Comparison of ENCODE assay signal across 1 cellular context in the genomic region with DNA sequence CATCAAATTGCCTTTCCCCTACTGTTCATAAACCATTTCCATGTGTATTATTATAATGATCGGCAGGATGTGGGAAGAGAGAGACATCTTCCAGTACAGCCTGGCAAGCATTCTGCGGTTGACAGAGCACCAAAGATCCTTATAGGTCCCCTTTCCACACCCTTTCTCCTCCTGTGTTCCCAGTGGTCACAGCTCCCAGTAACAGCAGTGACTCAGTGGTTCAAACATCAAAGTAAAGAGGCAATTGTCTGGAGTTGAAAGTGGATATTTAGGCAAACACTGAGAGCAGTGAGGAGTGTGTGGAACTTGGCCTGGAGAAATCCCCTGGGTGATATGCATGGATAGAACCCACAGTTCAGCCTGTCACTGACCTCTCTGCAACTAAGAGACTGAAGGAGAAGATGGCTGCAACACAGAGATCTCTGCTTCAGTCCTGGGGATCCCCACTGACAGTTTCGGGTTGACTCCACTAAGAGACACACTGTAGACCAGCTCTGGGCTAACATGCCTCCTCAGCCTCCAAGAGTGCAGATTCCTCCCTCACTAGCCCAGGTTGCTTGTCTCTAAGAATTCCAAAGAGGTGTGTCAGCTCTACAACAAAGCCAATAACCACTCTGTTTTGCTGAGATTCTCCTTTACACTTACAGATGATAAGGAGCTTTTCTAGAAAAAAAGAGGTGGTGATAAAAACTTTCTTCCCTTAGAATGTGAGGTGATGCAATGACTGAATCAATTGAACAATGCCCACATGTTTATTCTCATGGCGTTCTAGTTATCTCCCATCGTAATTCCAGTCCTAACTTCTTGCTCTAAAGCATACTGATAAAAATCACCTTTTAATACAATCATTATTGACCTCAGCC.
TF ChIP-seq lines count a peak whose summit lies in the region.

No MANE protein-coding gene starts in this region.

TF ChIP-seq in GM12878, 131 proteins besides CTCF, POLR2A, EP300 and RAD21 (continued from another document):
- TF ChIP-seq, protein P1, sequence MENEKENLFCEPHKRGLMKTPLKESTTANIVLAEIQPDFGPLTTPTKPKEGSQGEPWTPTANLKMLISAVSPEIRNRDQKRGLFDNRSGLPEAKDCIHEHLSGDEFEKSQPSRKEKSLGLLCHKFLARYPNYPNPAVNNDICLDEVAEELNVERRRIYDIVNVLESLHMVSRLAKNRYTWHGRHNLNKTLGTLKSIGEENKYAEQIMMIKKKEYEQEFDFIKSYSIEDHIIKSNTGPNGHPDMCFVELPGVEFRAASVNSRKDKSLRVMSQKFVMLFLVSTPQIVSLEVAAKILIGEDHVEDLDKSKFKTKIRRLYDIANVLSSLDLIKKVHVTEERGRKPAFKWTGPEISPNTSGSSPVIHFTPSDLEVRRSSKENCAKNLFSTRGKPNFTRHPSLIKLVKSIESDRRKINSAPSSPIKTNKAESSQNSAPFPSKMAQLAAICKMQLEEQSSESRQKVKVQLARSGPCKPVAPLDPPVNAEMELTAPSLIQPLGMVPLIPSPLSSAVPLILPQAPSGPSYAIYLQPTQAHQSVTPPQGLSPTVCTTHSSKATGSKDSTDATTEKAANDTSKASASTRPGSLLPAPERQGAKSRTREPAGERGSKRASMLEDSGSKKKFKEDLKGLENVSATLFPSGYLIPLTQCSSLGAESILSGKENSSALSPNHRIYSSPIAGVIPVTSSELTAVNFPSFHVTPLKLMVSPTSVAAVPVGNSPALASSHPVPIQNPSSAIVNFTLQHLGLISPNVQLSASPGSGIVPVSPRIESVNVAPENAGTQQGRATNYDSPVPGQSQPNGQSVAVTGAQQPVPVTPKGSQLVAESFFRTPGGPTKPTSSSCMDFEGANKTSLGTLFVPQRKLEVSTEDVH (IDR thresholded peaks at IDR 0.05; ENCODE audit: low read depth, partially characterized antibody) = no peak
- TF ChIP-seq ETV6 (conservative IDR thresholded peaks at IDR 0.05 in 1 of 2, IDR thresholded peaks at IDR 0.05 in 1 of 2; ENCODE audit: borderline replicate concordance in 1 of 2, low read depth in 1 of 2) (no peak), YBX1 (IDR thresholded peaks at IDR 0.05) (no peak), NFYA (IDR thresholded peaks at IDR 0.05; ENCODE audit: borderline replicate concordance, low read depth, low read length) (no peak), SMAD5 (IDR thresholded peaks at IDR 0.05; ENCODE audit: low read depth) (no peak), SUPT20H (IDR thresholded peaks at IDR 0.05; ENCODE audit: borderline replicate concordance, control insufficient read depth, low read depth, low read length) (no peak), TARDBP (IDR thresholded peaks at IDR 0.05; ENCODE audit: borderline replicate concordance) (no peak), NFXL1 (IDR thresholded peaks at IDR 0.05; ENCODE audit: borderline replicate concordance) (no peak)
- TF ChIP-seq, protein P2, sequence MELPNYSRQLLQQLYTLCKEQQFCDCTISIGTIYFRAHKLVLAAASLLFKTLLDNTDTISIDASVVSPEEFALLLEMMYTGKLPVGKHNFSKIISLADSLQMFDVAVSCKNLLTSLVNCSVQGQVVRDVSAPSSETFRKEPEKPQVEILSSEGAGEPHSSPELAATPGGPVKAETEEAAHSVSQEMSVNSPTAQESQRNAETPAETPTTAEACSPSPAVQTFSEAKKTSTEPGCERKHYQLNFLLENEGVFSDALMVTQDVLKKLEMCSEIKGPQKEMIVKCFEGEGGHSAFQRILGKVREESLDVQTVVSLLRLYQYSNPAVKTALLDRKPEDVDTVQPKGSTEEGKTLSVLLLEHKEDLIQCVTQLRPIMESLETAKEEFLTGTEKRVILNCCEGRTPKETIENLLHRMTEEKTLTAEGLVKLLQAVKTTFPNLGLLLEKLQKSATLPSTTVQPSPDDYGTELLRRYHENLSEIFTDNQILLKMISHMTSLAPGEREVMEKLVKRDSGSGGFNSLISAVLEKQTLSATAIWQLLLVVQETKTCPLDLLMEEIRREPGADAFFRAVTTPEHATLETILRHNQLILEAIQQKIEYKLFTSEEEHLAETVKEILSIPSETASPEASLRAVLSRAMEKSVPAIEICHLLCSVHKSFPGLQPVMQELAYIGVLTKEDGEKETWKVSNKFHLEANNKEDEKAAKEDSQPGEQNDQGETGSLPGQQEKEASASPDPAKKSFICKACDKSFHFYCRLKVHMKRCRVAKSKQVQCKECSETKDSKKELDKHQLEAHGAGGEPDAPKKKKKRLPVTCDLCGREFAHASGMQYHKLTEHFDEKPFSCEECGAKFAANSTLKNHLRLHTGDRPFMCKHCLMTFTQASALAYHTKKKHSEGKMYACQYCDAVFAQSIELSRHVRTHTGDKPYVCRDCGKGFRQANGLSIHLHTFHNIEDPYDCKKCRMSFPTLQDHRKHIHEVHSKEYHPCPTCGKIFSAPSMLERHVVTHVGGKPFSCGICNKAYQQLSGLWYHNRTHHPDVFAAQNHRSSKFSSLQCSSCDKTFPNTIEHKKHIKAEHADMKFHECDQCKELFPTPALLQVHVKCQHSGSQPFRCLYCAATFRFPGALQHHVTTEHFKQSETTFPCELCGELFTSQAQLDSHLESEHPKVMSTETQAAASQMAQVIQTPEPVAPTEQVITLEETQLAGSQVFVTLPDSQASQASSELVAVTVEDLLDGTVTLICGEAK (IDR thresholded peaks at IDR 0.05; ENCODE audit: borderline replicate concordance) = no peak
- TF ChIP-seq, protein P3, sequence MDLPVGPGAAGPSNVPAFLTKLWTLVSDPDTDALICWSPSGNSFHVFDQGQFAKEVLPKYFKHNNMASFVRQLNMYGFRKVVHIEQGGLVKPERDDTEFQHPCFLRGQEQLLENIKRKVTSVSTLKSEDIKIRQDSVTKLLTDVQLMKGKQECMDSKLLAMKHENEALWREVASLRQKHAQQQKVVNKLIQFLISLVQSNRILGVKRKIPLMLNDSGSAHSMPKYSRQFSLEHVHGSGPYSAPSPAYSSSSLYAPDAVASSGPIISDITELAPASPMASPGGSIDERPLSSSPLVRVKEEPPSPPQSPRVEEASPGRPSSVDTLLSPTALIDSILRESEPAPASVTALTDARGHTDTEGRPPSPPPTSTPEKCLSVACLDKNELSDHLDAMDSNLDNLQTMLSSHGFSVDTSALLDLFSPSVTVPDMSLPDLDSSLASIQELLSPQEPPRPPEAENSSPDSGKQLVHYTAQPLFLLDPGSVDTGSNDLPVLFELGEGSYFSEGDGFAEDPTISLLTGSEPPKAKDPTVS (IDR thresholded peaks at IDR 0.05; ENCODE audit: low read depth, low read length) = no peak
